In genomic region chr20:40942775-40943174, GRCh38 we compare ENCODE assay signal across 2 cellular contexts.
TF ChIP-seq lines count a peak whose summit lies in the region.

No MANE protein-coding gene starts in this region.

TF ChIP-seq in IMR-90, 13 proteins besides CTCF, POLR2A, EP300 and RAD21:
- no peak for TF ChIP-seq ELK1 (IDR thresholded peaks at IDR 0.05; ENCODE audit: borderline replicate concordance, low read depth, low read length)
- TF ChIP-seq RFX5 (IDR thresholded peaks at IDR 0.05; ENCODE audit: low read depth, low read length): no peak
- TF ChIP-seq CEBPB (IDR thresholded peaks at IDR 0.05; ENCODE audit: low read depth, low read length): no peak
- TF ChIP-seq, protein P1, sequence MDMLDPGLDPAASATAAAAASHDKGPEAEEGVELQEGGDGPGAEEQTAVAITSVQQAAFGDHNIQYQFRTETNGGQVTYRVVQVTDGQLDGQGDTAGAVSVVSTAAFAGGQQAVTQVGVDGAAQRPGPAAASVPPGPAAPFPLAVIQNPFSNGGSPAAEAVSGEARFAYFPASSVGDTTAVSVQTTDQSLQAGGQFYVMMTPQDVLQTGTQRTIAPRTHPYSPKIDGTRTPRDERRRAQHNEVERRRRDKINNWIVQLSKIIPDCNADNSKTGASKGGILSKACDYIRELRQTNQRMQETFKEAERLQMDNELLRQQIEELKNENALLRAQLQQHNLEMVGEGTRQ (IDR thresholded peaks at IDR 0.05; ENCODE audit: low read depth, low read length): no peak
- no peak for TF ChIP-seq BHLHE40 (IDR thresholded peaks at IDR 0.05; ENCODE audit: low read depth, low read length)
- no peak for TF ChIP-seq NFE2L2 (IDR thresholded peaks at IDR 0.05; ENCODE audit: low read depth, low read length)
- TF ChIP-seq RCOR1 (IDR thresholded peaks at IDR 0.05; ENCODE audit: insufficient replicate concordance, low read length): no peak
- TF ChIP-seq MAFK (IDR thresholded peaks at IDR 0.05; ENCODE audit: low read depth, low read length): no peak
- TF ChIP-seq MXI1 (IDR thresholded peaks at IDR 0.05; ENCODE audit: borderline replicate concordance, low read depth, low read length): no peak
- no peak for TF ChIP-seq CHD1 (IDR thresholded peaks at IDR 0.05; ENCODE audit: low read depth, low read length)
- no peak for TF ChIP-seq MAZ (IDR thresholded peaks at IDR 0.05; ENCODE audit: borderline replicate concordance, low read depth, low read length)

TF ChIP-seq in GM23338, 12 proteins besides CTCF, POLR2A, EP300 and RAD21:
- TF ChIP-seq ZNF462 (CRISPR knock-in tag; IDR thresholded peaks at IDR 0.05) (no peak), ZNF331 (CRISPR knock-in tag; IDR thresholded peaks at IDR 0.05; ENCODE audit: low read depth) (no peak)
